13 cellular contexts compared by ENCODE assay signal in genomic region chr2:18455256-18455862, GRCh38.
DNase-seq lines count a peak whose midpoint lies in the region; ATAC-seq and TF ChIP-seq lines count a peak whose summit lies in the region.
"Had no signal": no experiment of that assay in that cellular context is flagged by ENCODE, and none has a peak within 500 bp of the region (broad histone marks: within the 10 kb centered on the region; RNA-seq: fewer than 3 reads in every experiment).

No MANE protein-coding gene starts in this region.

- peaks cover 3% of the 10 kb centered on the region for H3K36me3 Mint-ChIP-seq in chondrocyte (ENCODE audit: low read depth)
- no peaks in the 10 kb centered on the region for H3K36me3 Mint-ChIP-seq in activated naive CD4-positive, alpha-beta T cell treated with anti-CD3 and anti-CD28 coated beads, Interleukin-2, amount 10 ng/mL, durations not matched to agents 7 days and 5 days
- H3K36me3 Mint-ChIP-seq: naive B cell had no signal

- TF ChIP-seq CTCF in AG04449 (IDR thresholded peaks at IDR 0.05; ENCODE audit: insufficient read depth, low read length, missing control alignments) (peak; percentile 36), chondrocyte (IDR thresholded peaks at IDR 0.05) (peak; percentile 69)

- POLR2A ChIA-PET in AG04449 (lab: Yijun Ruan, JAX): no interaction called here

- H3K27me3 Mint-ChIP-seq in chondrocyte (ENCODE audit: low read depth): peaks cover 2% of the 10 kb centered on the region
- peaks cover 7% of the 10 kb centered on the region for H3K27me3 Mint-ChIP-seq in activated naive CD4-positive, alpha-beta T cell treated with anti-CD3 and anti-CD28 coated beads, Interleukin-2, amount 10 ng/mL, durations not matched to agents 7 days and 5 days

- H3K36me3 ChIP-seq in HUES64 (ENCODE audit: insufficient read depth, low read length): no peaks in the 10 kb centered on the region
- H3K36me3 ChIP-seq: colonic mucosa had no signal

- H3K27me3 ChIP-seq in HUES64 (ENCODE audit: insufficient read depth, low read length) (no peaks in the 10 kb centered on the region; the same call in 1 of the 2 replicates), layer of hippocampus (ENCODE audit: control insufficient read depth, insufficient read depth, low read length) (no peaks in the 10 kb centered on the region)
- H3K27me3 ChIP-seq: colonic mucosa had no signal

- H3K9ac ChIP-seq in HUES64 (ENCODE audit: low read depth, low read length): no peak overlapping the region; the same call in 1 of the 2 replicates

- H3K4me3 ChIP-seq in AG04449 (ENCODE audit: low read depth, low read length): no peak overlapping the region
- no peak overlapping the region for H3K4me3 ChIP-seq in HUES64 (ENCODE audit: low read length)
- H3K4me3 ChIP-seq: colonic mucosa had no signal

- H3K9me3 ChIP-seq in HUES64 (ENCODE audit: insufficient read depth, low read depth, low read length): no peaks in the 10 kb centered on the region
- H3K9me3 ChIP-seq: colonic mucosa had no signal

- CTCF ChIA-PET in AG04449 (lab: Yijun Ruan, JAX): interaction anchor here (0.7 to 3.5 kb wide), 8 partner anchors 8 to 65 kb away, joined by 3 to 15 read pairs (median 4); no protein-coding TSS in a partner anchor
- CTCF ChIA-PET in activated naive CD4-positive, alpha-beta T cell treated with anti-CD3 and anti-CD28 coated beads, Interleukin-2, amount 10 ng/mL, durations not matched to agents 7 days and 5 days (lab: Charles Lee): no interaction called here

- peaks cover 28% of the 10 kb centered on the region for H3K4me1 Mint-ChIP-seq in chondrocyte (ENCODE audit: low read depth)
- H3K4me1 Mint-ChIP-seq in activated naive CD4-positive, alpha-beta T cell treated with anti-CD3 and anti-CD28 coated beads, Interleukin-2, amount 10 ng/mL, durations not matched to agents 7 days and 5 days: no peaks in the 10 kb centered on the region
- H3K4me1 Mint-ChIP-seq: activated B cell treated with CpG ODN at 0.5 μM for 24 hours, naive B cell had no signal

- H3K9me3 Mint-ChIP-seq in chondrocyte (ENCODE audit: low read depth): peaks cover 6% of the 10 kb centered on the region
- H3K9me3 Mint-ChIP-seq in activated naive CD4-positive, alpha-beta T cell treated with anti-CD3 and anti-CD28 coated beads, Interleukin-2, amount 10 ng/mL, durations not matched to agents 7 days and 5 days: no peaks in the 10 kb centered on the region

- H3K4me1 ChIP-seq in HUES64 (ENCODE audit: insufficient read depth, low read length): peaks cover 19% of the 10 kb centered on the region
- H3K4me1 ChIP-seq: colonic mucosa had no signal

- ATAC-seq in HG02970 (IDR thresholded peaks at IDR 0.05; ENCODE audit: low FRiP score, unreplicated experiment): no peak
- no peak for ATAC-seq in GM18861 (IDR thresholded peaks at IDR 0.05; ENCODE audit: unreplicated experiment)
- no peak for ATAC-seq in HG03097 (IDR thresholded peaks at IDR 0.05; ENCODE audit: low FRiP score, unreplicated experiment)

- 89% methylated on average over 4 of the region's 5 CpGs for WGBS in HUES64

- H3K4me3 Mint-ChIP-seq in chondrocyte (ENCODE audit: unreplicated experiment): no peak overlapping the region
- H3K4me3 Mint-ChIP-seq in activated naive CD4-positive, alpha-beta T cell treated with anti-CD3 and anti-CD28 coated beads, Interleukin-2, amount 10 ng/mL, durations not matched to agents 7 days and 5 days: no peak overlapping the region
- H3K4me3 Mint-ChIP-seq: activated B cell treated with CpG ODN at 0.5 μM for 24 hours, naive B cell had no signal

- H3K27ac ChIP-seq in HUES64 (ENCODE audit: low read depth, low read length) (peak overlapping the region; percentile 76; the same call in 1 of the 2 replicates), layer of hippocampus (ENCODE audit: low read depth, low read length) (peak overlapping the region; percentile 21)
- H3K27ac ChIP-seq: colonic mucosa had no signal

- DNase-seq in AG04449 (ENCODE audit: low read depth, low spot score) (peak; percentile 70), chondrocyte (ENCODE audit: low spot score) (no peak)
- DNase-seq in activated naive CD4-positive, alpha-beta T cell treated with anti-CD3 and anti-CD28 coated beads, Interleukin-2, amount 10 ng/mL, durations not matched to agents 7 days and 5 days: no peak
- DNase-seq: activated B cell treated with CpG ODN at 0.5 μM for 24 hours, colonic mucosa, DMS79, naive B cell, NCI-H1092 treated with DMSO at 0.1 percent for 48 hours had no signal

- peak overlapping the region; percentile 80 for H3K27ac Mint-ChIP-seq in chondrocyte (ENCODE audit: unreplicated experiment)
- no peak overlapping the region for H3K27ac Mint-ChIP-seq in activated naive CD4-positive, alpha-beta T cell treated with anti-CD3 and anti-CD28 coated beads, Interleukin-2, amount 10 ng/mL, durations not matched to agents 7 days and 5 days
- H3K27ac Mint-ChIP-seq: activated B cell treated with CpG ODN at 0.5 μM for 24 hours, naive B cell had no signal
